ENCODE assay signal across 1 cellular context in the genomic region with DNA sequence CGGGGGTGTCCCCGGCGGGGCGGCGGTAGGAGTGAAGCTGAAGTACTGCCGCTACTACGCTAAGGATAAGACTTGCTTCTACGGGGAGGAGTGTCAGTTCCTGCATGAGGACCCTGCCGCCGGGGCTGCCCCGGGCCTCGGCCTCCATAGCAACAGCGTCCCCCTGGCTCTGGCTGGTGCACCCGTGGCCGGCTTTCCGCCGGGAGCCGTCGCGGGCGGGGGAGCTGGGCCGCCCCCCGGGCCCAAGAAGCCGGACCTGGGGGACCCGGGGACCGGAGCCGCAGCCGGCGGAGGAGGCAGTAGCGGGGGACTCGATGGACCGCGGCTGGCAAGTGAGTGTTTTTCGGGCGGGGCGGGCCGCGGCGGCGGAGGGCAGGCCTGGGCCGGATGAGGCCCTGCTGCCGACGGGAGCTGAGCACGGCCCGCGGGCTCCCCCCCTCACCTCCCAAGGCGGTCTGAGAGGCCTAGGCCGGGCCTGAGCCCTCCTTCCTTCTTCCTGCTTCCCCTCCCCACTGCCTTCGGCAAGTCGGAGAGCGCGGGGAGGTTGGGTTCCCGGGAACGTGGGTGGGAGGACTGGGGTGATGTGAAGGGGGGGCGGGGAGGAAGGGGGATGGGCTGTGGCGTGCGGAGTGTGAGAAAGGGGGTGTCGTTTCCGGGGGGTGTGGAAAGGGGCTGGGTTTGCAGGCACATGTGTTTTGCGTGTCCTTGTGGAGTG.
TF ChIP-seq lines count a peak whose summit lies in the region.

No MANE protein-coding gene starts in this region.

TF ChIP-seq in H1, 55 proteins besides CTCF, POLR2A, EP300 and RAD21:
- TF ChIP-seq SIRT6 (IDR thresholded peaks at IDR 0.05; ENCODE audit: low read length) (no peak), RBBP5 (IDR thresholded peaks at IDR 0.05; ENCODE audit: borderline replicate concordance, low read depth, low read length) (no peak; the same call in 1 of the 2 replicates), SIN3A (conservative IDR thresholded peaks at IDR 0.05 in 1 of 2, IDR thresholded peaks at IDR 0.05 in 1 of 2; ENCODE audit: low read depth in 1 of 2, low read length in 2 of 2) (no peak; a peak in 1 of 4 replicates), KDM4A (IDR thresholded peaks at IDR 0.05; ENCODE audit: low read depth, low read length, severe bottlenecking) (no peak), PHF8 (conservative IDR thresholded peaks at IDR 0.05; ENCODE audit: low read depth, low read length) (no peak; the same call in 1 of the 2 replicates), HDAC2 (IDR thresholded peaks at IDR 0.05; ENCODE audit: borderline replicate concordance in 1 of 2, low read depth in 2 of 2, low read length in 2 of 2) (peak; percentile 57 to 61; a peak in 2 of 4 replicates), POLR2AphosphoS5 (IDR thresholded peaks at IDR 0.05; ENCODE audit: low read depth, low read length) (peak; percentile 33; the same call in 1 of the 2 replicates), TCF12 (IDR thresholded peaks at IDR 0.05; ENCODE audit: low read depth, low read length) (no peak), CEBPB (IDR thresholded peaks at IDR 0.05; ENCODE audit: low read depth, low read length) (no peak), TAF1 (IDR thresholded peaks at IDR 0.05; ENCODE audit: low read depth, low read length) (peak; percentile 54; the same call in 1 of the 2 replicates), RXRA (IDR thresholded peaks at IDR 0.05; ENCODE audit: insufficient read depth, low read depth, low read length) (no peak), BACH1 (IDR thresholded peaks at IDR 0.05; ENCODE audit: low read length) (peak; percentile 61; the same call in 1 of the 2 replicates), SP1 (IDR thresholded peaks at IDR 0.05; ENCODE audit: low read depth, low read length) (no peak), MAFK (IDR thresholded peaks at IDR 0.05; ENCODE audit: low read depth, low read length) (no peak), CREB1 (IDR thresholded peaks at IDR 0.05) (peak; percentile 12; the same call in 1 of the 2 replicates), HDAC6 (IDR thresholded peaks at IDR 0.05; ENCODE audit: low read depth, low read length) (no peak), YY1 (IDR thresholded peaks at IDR 0.05; ENCODE audit: low read depth, low read length) (no peak), RNF2 (IDR thresholded peaks at IDR 0.05; ENCODE audit: borderline replicate concordance, low read depth, low read length, missing control alignments, poor library complexity, severe bottlenecking) (no peak)
- TF ChIP-seq, protein P1, sequence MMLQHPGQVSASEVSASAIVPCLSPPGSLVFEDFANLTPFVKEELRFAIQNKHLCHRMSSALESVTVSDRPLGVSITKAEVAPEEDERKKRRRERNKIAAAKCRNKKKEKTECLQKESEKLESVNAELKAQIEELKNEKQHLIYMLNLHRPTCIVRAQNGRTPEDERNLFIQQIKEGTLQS (IDR thresholded peaks at IDR 0.05; ENCODE audit: insufficient read depth, low read depth, low read length), result no peak
- TF ChIP-seq, protein P2, sequence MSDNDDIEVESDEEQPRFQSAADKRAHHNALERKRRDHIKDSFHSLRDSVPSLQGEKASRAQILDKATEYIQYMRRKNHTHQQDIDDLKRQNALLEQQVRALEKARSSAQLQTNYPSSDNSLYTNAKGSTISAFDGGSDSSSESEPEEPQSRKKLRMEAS (IDR thresholded peaks at IDR 0.05), result peak; percentile 69; the same call in 1 of the 2 replicates
